In the genomic region with DNA sequence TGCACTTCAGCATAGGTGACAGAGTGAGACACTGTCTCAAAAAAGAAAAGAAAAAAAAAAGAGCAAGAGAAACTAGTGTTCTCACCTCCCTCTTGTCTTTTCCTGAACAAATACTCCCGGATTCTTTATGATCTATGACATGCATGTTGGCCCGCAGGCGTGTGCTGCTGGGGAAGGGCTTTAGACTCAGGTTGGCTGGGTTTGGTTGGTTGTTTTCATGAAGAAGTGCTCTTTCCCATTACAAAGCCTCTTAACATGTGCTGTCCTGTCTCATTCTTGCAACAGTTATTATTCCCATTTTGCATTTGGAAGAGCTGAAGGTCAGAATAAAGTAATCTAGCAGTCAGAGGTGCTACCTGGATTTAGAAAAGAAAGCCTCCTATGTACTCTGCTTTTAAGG, we compare ENCODE assay signal across 22 cellular contexts.
"Had no signal": no experiment of that assay in that cellular context is flagged by ENCODE, and none has a peak within 500 bp of the region (broad histone marks: within the 10 kb centered on the region; RNA-seq: fewer than 3 reads in every experiment).

No MANE protein-coding gene starts in this region.

- H3K4me3 Mint-ChIP-seq: IgD-negative memory B cell had no signal

- DNase-seq: Kasumi-1, MM.1S, NCI-H1048, NCI-H1417, NCI-H146, NCI-H1694 treated with DMSO at 0.1 percent for 48 hours, NCI-H1930, NCI-H2081, NCI-H2107, NCI-H2227 treated with DMSO at 0.1 percent for 48 hours, NCI-H524, NCI-H526 treated with DMSO at 0.1 percent for 48 hours, NCI-H774, PC-3, SHP77, SW 1271 had no signal

- H3K4me2 ChIP-seq: KMS-11, SK-N-SH had no signal

- H3K27ac Mint-ChIP-seq: IgD-negative memory B cell had no signal

- H3K27ac ChIP-seq: KMS-11, RWPE1 had no signal

- FAIRE-seq: K562 had no signal

- H3K9me3 Mint-ChIP-seq: IgD-negative memory B cell had no signal

- H3K9me3 ChIP-seq: SK-N-SH had no signal

- H3K9me2 ChIP-seq: SK-N-SH had no signal

- ATAC-seq: Panc1, PC-3 had no signal

- H3K36me3 Mint-ChIP-seq: IgD-negative memory B cell had no signal

- H3K4me3 ChIP-seq: K562 had no signal
